19 cellular contexts compared by ENCODE assay signal in the genomic region with DNA sequence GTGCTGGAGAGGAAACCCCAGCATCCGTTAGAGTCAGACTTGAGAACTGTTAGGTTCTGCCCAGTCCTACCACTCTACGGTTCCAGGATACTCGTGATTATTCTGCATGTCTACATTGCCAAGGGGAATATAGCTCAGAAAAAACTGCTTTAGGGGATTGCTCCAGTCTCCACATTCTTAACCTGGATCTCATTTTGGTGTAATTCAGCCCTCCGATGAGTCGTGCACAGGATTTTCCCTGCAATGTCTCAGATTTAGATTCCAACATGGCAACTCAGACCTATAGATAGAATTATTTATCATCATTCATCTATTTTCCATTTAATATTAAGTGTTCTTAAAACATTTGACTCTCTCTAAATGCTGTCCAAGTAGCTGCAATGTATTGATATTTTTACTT.
A peak's percentile ranks its signal among the peaks of the same experiment; 100 is the strongest.
DNase-seq lines count a peak whose midpoint lies in the region; ATAC-seq, FAIRE-seq and TF ChIP-seq lines count a peak whose summit lies in the region.
"Had no signal": no experiment of that assay in that cellular context is flagged by ENCODE, and none has a peak within 500 bp of the region (broad histone marks: within the 10 kb centered on the region; RNA-seq: fewer than 3 reads in every experiment).

No MANE protein-coding gene starts in this region.

- TF ChIP-seq CTCF in bronchial epithelial cell (IDR thresholded peaks at IDR 0.05; ENCODE audit: insufficient read depth, low read length, severe bottlenecking): no peak

- no peaks in the 10 kb centered on the region for H4K20me1 ChIP-seq in GM23248 (ENCODE audit: insufficient read depth)

- DNase-seq in GM23248: peak; percentile 64
- peak; percentile 2 for DNase-seq in M059J (ENCODE audit: low read depth)
- DNase-seq in bronchial epithelial cell (ENCODE audit: low read depth): peak; percentile 62
- peak; percentile 38 for DNase-seq in kidney tubule cell (ENCODE audit: low spot score)
- no peak for DNase-seq in HuH-7 (ENCODE audit: low spot score)
- DNase-seq in COLO668 (lab: John Stamatoyannopoulos, UW; ENCODE audit: unreplicated experiment): no peak
- DNase-seq: BE2C; CD4-positive, alpha-beta memory T cell; DMS79 treated with DMSO at 0.1 percent for 48 hours; MV-4-11; NCI-H1417 treated with DMSO at 0.1 percent for 48 hours; NCI-H2029; NCI-H2227 treated with DMSO at 0.1 percent for 48 hours; NCI-H526 treated with DMSO at 0.1 percent for 48 hours; NK-92 treated with Interleukin-12 subunit alpha and Interleukin-12 subunit beta, amount 100 ng/mL, for 24 hours; OCI-M1 had no signal

- H3K9me2 ChIP-seq in GM23248 (ENCODE audit: insufficient read depth): no peaks in the 10 kb centered on the region

- H3K4me2 ChIP-seq in GM23248 (ENCODE audit: unreplicated experiment): peak overlapping the region; percentile 10

- no peaks in the 10 kb centered on the region for H3K9me3 ChIP-seq in GM23248 (ENCODE audit: low read depth)
- H3K9me3 ChIP-seq: BE2C had no signal

- H3K4me3 ChIP-seq in GM23248 (no peak overlapping the region), bronchial epithelial cell (ENCODE audit: low read depth, low read length) (no peak overlapping the region)

- no peaks in the 10 kb centered on the region for H3K36me3 ChIP-seq in GM23248 (ENCODE audit: low read depth)
- no peaks in the 10 kb centered on the region for H3K36me3 ChIP-seq in bronchial epithelial cell (ENCODE audit: control insufficient read depth, insufficient read depth, low read length)
- H3K36me3 ChIP-seq: BE2C had no signal

- ATAC-seq in GM19351 (IDR thresholded peaks at IDR 0.05; ENCODE audit: unreplicated experiment): no peak

- H3K79me2 ChIP-seq in GM23248 (ENCODE audit: insufficient read depth): no peaks in the 10 kb centered on the region

- H3K9ac ChIP-seq in GM23248: no peak overlapping the region

- WGBS in GM23248 (ENCODE audit: low coverage in 1 of 2, low lambda C conversion rate in 2 of 2, missing lambda C conversion rate in 2 of 2), 2 experiments: 66 to 72% methylated on average over 5 of the region's 5 CpGs

- 0 out of 2 replicates have a peak overlapping the region, but pooled peaks have one; percentile 18 for H2AFZ ChIP-seq in GM23248

- H3K27ac ChIP-seq in GM23248: no peak overlapping the region

- H3K4me1 ChIP-seq in GM23248 (ENCODE audit: insufficient read depth): peaks cover 10% of the 10 kb centered on the region
- H3K4me1 ChIP-seq: BE2C had no signal

- H3F3A ChIP-seq in GM23248 (ENCODE audit: insufficient read depth): no peaks in the 10 kb centered on the region

- in situ Hi-C loops in GM23248 (cut with MboI): no loop called here

- no peak for FAIRE-seq in bronchial epithelial cell (lab: Jason Lieb, UNC)
- FAIRE-seq: D721Med, H54 had no signal

- no peaks in the 10 kb centered on the region for H3K27me3 ChIP-seq in GM23248 (replicated peaks; ENCODE audit: insufficient read depth)
- no peaks in the 10 kb centered on the region for H3K27me3 ChIP-seq in bronchial epithelial cell (ENCODE audit: control insufficient read depth, insufficient read depth, low read length)
- H3K27me3 ChIP-seq: BE2C had no signal

Comparison
In these comparisons a context has a peak if more than half of its experiments do, and no peak if none do; other contexts are left out.
1. DNase-seq: peak in GM23248 (single experiment), M059J (single experiment), bronchial epithelial cell (single experiment) and kidney tubule cell (single experiment); none in HuH-7 (single experiment) and COLO668 (single experiment).